8 cellular contexts compared by ENCODE assay signal in genomic region chr10:72337039-72337629, GRCh38. TPM values are rescaled to one million over a fixed set of nuclear protein-coding genes. Genes with fewer than 3 reads are reported as not detected.
DNase-seq lines count a peak whose midpoint lies in the region; ATAC-seq and TF ChIP-seq lines count a peak whose summit lies in the region.

No MANE protein-coding gene starts in this region.

- no peaks in the 10 kb centered on the region for H3K9me3 ChIP-seq in gastrocnemius medialis

- in situ Hi-C loops in gastrocnemius medialis (cut with MboI; ENCODE audit: low sequenced_read_pairs in 4 of 4), result loop anchor here (5.0 to 25.0 kb wide), 7 partner anchors 122 to 382 kb away; partner anchors contain the start of genes CHST3 (in 3 of the 4), ANAPC16 (in 2 of the 4) and ASCC1 (in 2 of the 4)

- peak; percentile 96 to 99 (median 98) for TF ChIP-seq CTCF in gastrocnemius medialis (IDR thresholded peaks at IDR 0.05 in 4 of 5, conservative IDR thresholded peaks at IDR 0.05 in 1 of 5)

- H3K36me3 ChIP-seq in gastrocnemius medialis, result peaks cover 0 to 56% of the 10 kb centered on the region in 2 donors

- H3K4me3 ChIP-seq in gastrocnemius medialis, result no peak overlapping the region

- no peaks in the 10 kb centered on the region for H3K27me3 ChIP-seq in gastrocnemius medialis

- TF ChIP-seq POLR2A in gastrocnemius medialis (IDR thresholded peaks at IDR 0.05), result no peak

- DNase-seq in DMS53 treated with DMSO at 0.1 percent for 48 hours (lab: John Stamatoyannopoulos, UW; ENCODE audit: unreplicated experiment) (peak; percentile 34), LoVo (ENCODE audit: low spot score) (peak; percentile 69), T-helper 1 cell (peak in 4 of 5 donors; percentile 56 to 59 (median 58)), astrocyte of the hippocampus (ENCODE audit: low read depth, low spot score) (peak; percentile 93), hippocampal formation (lab: John Stamatoyannopoulos, UW) (peak; percentile 63 to 78), gastrocnemius medialis (peak; percentile 62 to 85), GOT3 (lab: John Stamatoyannopoulos, UW) (no peak)

- ATAC-seq in gastrocnemius medialis (peak; percentile 32 to 49), HG02885 (IDR thresholded peaks at IDR 0.05; ENCODE audit: poor library complexity, unreplicated experiment) (no peak)

- intact Hi-C loops in gastrocnemius medialis (cut with DNase I; ENCODE audit: low total_unique reads), result loop anchor here (2.0 to 10.0 kb wide), 5 partner anchors 114 to 442 kb away; no protein-coding TSS in a partner anchor

- H3K27ac ChIP-seq in gastrocnemius medialis, result peak overlapping the region; percentile 85 to 95 (median 90)

- peaks cover 35 to 49% of the 10 kb centered on the region in 2 donors for H3K4me1 ChIP-seq in gastrocnemius medialis

RNA-seq across cellular contexts. Expression of gene DNAJB12, which starts 17.6 kb away (rescaled TPM):
- 10 to 100 TPM; 35.8 to 49.7 (median 39.0) TPM for total RNA-seq in gastrocnemius medialis
